Comparison of ENCODE assay signal across 2 cellular contexts in genomic region chr2:64457518-64457917, GRCh38.
TF ChIP-seq lines count a peak whose summit lies in the region.

No MANE protein-coding gene starts in this region.

TF ChIP-seq in A549, 52 proteins besides CTCF, POLR2A, EP300 and RAD21:
- no peak for TF ChIP-seq HOXA7 (CRISPR knock-in tag; IDR thresholded peaks at IDR 0.05)
- TF ChIP-seq TP53 (CRISPR knock-in tag; IDR thresholded peaks at IDR 0.05): no peak
- no peak for TF ChIP-seq RARB (CRISPR knock-in tag; IDR thresholded peaks at IDR 0.05)
- TF ChIP-seq ZFP36 (IDR thresholded peaks at IDR 0.05; ENCODE audit: borderline replicate concordance, partially characterized antibody): no peak
- TF ChIP-seq EHMT2 (IDR thresholded peaks at IDR 0.05; ENCODE audit: low read depth): no peak
- no peak for TF ChIP-seq RNF2 (IDR thresholded peaks at IDR 0.05; ENCODE audit: borderline replicate concordance, low read depth)
- TF ChIP-seq CEBPB (IDR thresholded peaks at IDR 0.05): no peak
- TF ChIP-seq RFX5 (IDR thresholded peaks at IDR 0.05): no peak
- TF ChIP-seq TFCP2L1 (CRISPR knock-in tag; IDR thresholded peaks at IDR 0.05): no peak
- TF ChIP-seq SREBF2 (IDR thresholded peaks at IDR 0.05): no peak
- no peak for TF ChIP-seq CHD4 (IDR thresholded peaks at IDR 0.05; ENCODE audit: borderline replicate concordance)

TF ChIP-seq in GM12878, 131 proteins besides CTCF, POLR2A, EP300 and RAD21:
- TF ChIP-seq ZBTB40 (IDR thresholded peaks at IDR 0.05; ENCODE audit: borderline replicate concordance) (no peak), ZBTB11 (CRISPR knock-in tag; IDR thresholded peaks at IDR 0.05) (no peak), TARDBP (IDR thresholded peaks at IDR 0.05; ENCODE audit: borderline replicate concordance) (no peak), NRF1 (conservative IDR thresholded peaks at IDR 0.05; ENCODE audit: low read depth, low read length) (no peak), IRF3 (IDR thresholded peaks at IDR 0.05) (no peak), HCFC1 (IDR thresholded peaks at IDR 0.05; ENCODE audit: low read length) (no peak), SMAD1 (IDR thresholded peaks at IDR 0.05; ENCODE audit: low read depth, partially characterized antibody) (no peak), NR2F1 (conservative IDR thresholded peaks at IDR 0.05) (no peak)
